In the genomic region with DNA sequence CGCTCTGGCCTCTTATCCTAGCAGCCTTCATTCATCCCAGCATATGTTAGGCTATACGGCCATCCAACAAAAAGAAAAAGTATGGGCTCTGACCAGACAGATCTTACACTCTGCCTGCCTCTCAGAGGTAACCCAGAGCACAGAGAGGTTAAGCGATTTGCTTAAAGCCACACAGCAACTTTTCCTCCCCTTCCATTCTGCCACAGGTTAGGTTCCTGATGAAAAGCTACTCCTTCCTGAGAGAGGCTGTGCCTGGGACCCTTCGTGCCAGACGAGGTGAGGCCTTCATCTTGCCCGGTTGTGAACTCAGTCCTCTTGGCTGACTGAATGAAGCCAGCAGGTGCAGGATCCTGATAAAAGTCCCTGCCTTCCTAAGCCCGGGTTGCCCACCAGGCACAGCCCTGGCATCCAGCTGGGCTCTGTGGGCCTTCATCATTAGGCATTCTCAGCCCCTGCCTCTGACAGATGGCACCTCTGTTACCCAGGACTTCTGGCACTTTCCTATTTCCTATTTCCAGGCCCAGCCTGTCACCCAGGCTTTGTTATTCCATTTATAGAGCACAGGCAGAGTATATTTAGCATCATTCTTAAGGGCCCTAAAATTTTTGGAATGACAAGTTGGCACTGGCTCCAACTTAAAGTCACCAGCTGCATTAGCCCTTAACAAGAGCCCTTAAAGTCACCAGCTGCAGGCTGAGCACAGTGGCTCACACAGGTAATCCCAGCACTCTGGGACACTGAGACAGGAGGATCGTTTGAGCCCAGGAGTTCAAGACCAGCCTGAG, we compare ENCODE assay signal across 1 cellular context.
TF ChIP-seq lines count a peak whose summit lies in the region.

No MANE protein-coding gene starts in this region.

TF ChIP-seq in H1, 55 proteins besides CTCF, POLR2A, EP300 and RAD21:
- TF ChIP-seq HDAC2 (IDR thresholded peaks at IDR 0.05; ENCODE audit: borderline replicate concordance in 1 of 2, low read depth in 2 of 2, low read length in 2 of 2) (peak in 1 of 2 experiments; percentile 94; a peak in 2 of 4 replicates), KDM1A (IDR thresholded peaks at IDR 0.05; ENCODE audit: borderline replicate concordance, low read length) (peak; percentile 99), BRCA1 (IDR thresholded peaks at IDR 0.05; ENCODE audit: low read depth, low read length) (no peak), TAF7 (optimal IDR thresholded peaks at IDR 0.05; ENCODE audit: borderline replicate concordance, low read depth, low read length) (no peak), CHD2 (IDR thresholded peaks at IDR 0.05; ENCODE audit: low read length) (no peak), FOSL1 (IDR thresholded peaks at IDR 0.05; ENCODE audit: insufficient read depth, low read depth, low read length) (no peak), POLR2AphosphoS5 (IDR thresholded peaks at IDR 0.05; ENCODE audit: low read depth, low read length) (no peak), SUZ12 (IDR thresholded peaks at IDR 0.05; ENCODE audit: low read length) (no peak), ASH2L (IDR thresholded peaks at IDR 0.05; ENCODE audit: low read length) (no peak), SIN3A (conservative IDR thresholded peaks at IDR 0.05 in 1 of 2, IDR thresholded peaks at IDR 0.05 in 1 of 2; ENCODE audit: low read depth in 1 of 2, low read length in 2 of 2) (no peak)
TF ChIP-seq in H1: peak in this region for 2.
